In genomic region chr20:51303731-51304670, GRCh38 we compare ENCODE assay signal across 24 cellular contexts.
A peak's percentile ranks its signal among the peaks of the same experiment; 100 is the strongest.
DNase-seq lines count a peak whose midpoint lies in the region; ATAC-seq and TF ChIP-seq lines count a peak whose summit lies in the region.
"Had no signal": no experiment of that assay in that cellular context is flagged by ENCODE, and none has a peak within 500 bp of the region (broad histone marks: within the 10 kb centered on the region; RNA-seq: fewer than 3 reads in every experiment).

No MANE protein-coding gene starts in this region.

- H3K27ac Mint-ChIP-seq in endodermal cell = peak overlapping the region; percentile 96

- no peak overlapping the region for H2AFZ ChIP-seq in GM23248

- POLR2A ChIA-PET in GM10248 (lab: Yijun Ruan, JAX) = no interaction called here

- H2BK15ac ChIP-seq in mesendoderm (replicated peaks; ENCODE audit: low read depth) = no peak overlapping the region

- CTCF ChIA-PET in GM10248 (lab: Yijun Ruan, JAX) = interaction anchor here (1.4 to 8.0 kb wide), 6 partner anchors 20 to 515 kb away, joined by 3 to 194 read pairs (median 34); partner anchors contain the start of gene BCAS4

- H4K5ac ChIP-seq in mesendoderm (ENCODE audit: low read length) = peak overlapping the region; percentile 92

- peaks cover 50% of the 10 kb centered on the region for H3K9me3 ChIP-seq in HUES6 (ENCODE audit: control insufficient read depth, insufficient read depth, low read depth, low read length)
- H3K9me3 ChIP-seq in endodermal cell (ENCODE audit: control insufficient read depth, low read length) = peaks cover 56% of the 10 kb centered on the region
- no peaks in the 10 kb centered on the region for H3K9me3 ChIP-seq in GM23248 (ENCODE audit: low read depth)
- peaks cover 3% of the 10 kb centered on the region; the same call in 1 of the 2 replicates for H3K9me3 ChIP-seq in BE2C

- H4K20me1 ChIP-seq in GM23248 (ENCODE audit: insufficient read depth) = no peaks in the 10 kb centered on the region

- TF ChIP-seq CTCF in endodermal cell (conservative IDR thresholded peaks at IDR 0.05) (peak; percentile 15), GM10248 (IDR thresholded peaks at IDR 0.05; ENCODE audit: control extremely low read depth, extremely low read depth, low read depth, missing control alignments) (no peak), BE2C (IDR thresholded peaks at IDR 0.05; ENCODE audit: low read depth, low read length) (no peak)

- in situ Hi-C loops in GM23248 (cut with MboI) = loop anchor here (25.0 kb wide), 1 partner anchor 492 kb away; no protein-coding TSS in a partner anchor

- H3K36me3 ChIP-seq in HUES6 (ENCODE audit: control insufficient read depth, insufficient read depth, low read length) (0 out of 2 replicates have a peak, but pooled peaks cover 2% of the 10 kb centered on the region), endodermal cell (ENCODE audit: control insufficient read depth, insufficient read depth, low read length) (no peaks in the 10 kb centered on the region), mesendoderm (ENCODE audit: control insufficient read depth, insufficient read depth, low read length) (no peaks in the 10 kb centered on the region), GM23248 (ENCODE audit: low read depth) (no peaks in the 10 kb centered on the region), BE2C (no peaks in the 10 kb centered on the region)
- H3K36me3 ChIP-seq: HAP-1, MG63 had no signal

- H3K9me3 Mint-ChIP-seq in endodermal cell = peaks cover 60% of the 10 kb centered on the region
- H3K9me3 Mint-ChIP-seq: CD8-positive, alpha-beta memory T cell had no signal

- peak overlapping the region; percentile 53 for H3K18ac ChIP-seq in mesendoderm (ENCODE audit: low read length)

- peak overlapping the region; percentile 69 for H2BK120ac ChIP-seq in mesendoderm (ENCODE audit: low read depth, low read length)

- no peak overlapping the region for H3K4me3 ChIP-seq in HUES6 (ENCODE audit: low read depth, low read length)
- peak overlapping the region; percentile 77 for H3K4me3 ChIP-seq in endodermal cell (ENCODE audit: low read length)
- H3K4me3 ChIP-seq in mesendoderm (ENCODE audit: low read length) = no peak overlapping the region
- H3K4me3 ChIP-seq in GM23248 = no peak overlapping the region
- no peak overlapping the region for H3K4me3 ChIP-seq in BE2C (ENCODE audit: low read depth, low read length)
- H3K4me3 ChIP-seq: HAP-1, MG63 had no signal

- 91 to 99% methylated on average over 10 to 11 of the region's 11 CpGs for WGBS in endodermal cell (ENCODE audit: insufficient coverage in 1 of 2, insufficient read length in 1 of 2), 2 experiments
- no CpG with 5 or more reads among the region's 11 CpGs for WGBS in mesendoderm (ENCODE audit: extremely low coverage, insufficient coverage, low lambda C conversion rate)
- 80 to 85% methylated on average over 10 to 11 of the region's 11 CpGs for WGBS in GM23248 (ENCODE audit: low coverage in 1 of 2, low lambda C conversion rate in 2 of 2, missing lambda C conversion rate in 2 of 2), 2 experiments

- H3K79me1 ChIP-seq in mesendoderm (ENCODE audit: low read length) = no peaks in the 10 kb centered on the region

- H3K4me1 Mint-ChIP-seq in endodermal cell = peaks cover 39% of the 10 kb centered on the region

- no peaks in the 10 kb centered on the region for H3K9me2 ChIP-seq in GM23248 (ENCODE audit: insufficient read depth)

- H3K4ac ChIP-seq in mesendoderm (ENCODE audit: low read depth, low read length) = peak overlapping the region; percentile 98

- no peak for ATAC-seq in HG02571 (IDR thresholded peaks at IDR 0.05; ENCODE audit: unreplicated experiment)
- ATAC-seq: Panc1, SK-N-SH treated with all-trans-retinoic acid at 6 μM for 48 hours had no signal

- H3K4me3 Mint-ChIP-seq in endodermal cell = no peak overlapping the region
- H3K4me3 Mint-ChIP-seq: CD8-positive, alpha-beta memory T cell had no signal

- H3F3A ChIP-seq in GM23248 (ENCODE audit: insufficient read depth) = no peaks in the 10 kb centered on the region

- H3K9ac ChIP-seq in HUES6 (ENCODE audit: low read length) (peak overlapping the region; percentile 80), endodermal cell (ENCODE audit: extremely low read depth, low read length, poor library complexity, severe bottlenecking) (peak overlapping the region; percentile 69), mesendoderm (ENCODE audit: low read length) (peak overlapping the region; percentile 50), GM23248 (no peak overlapping the region)

- H3K36me3 Mint-ChIP-seq in endodermal cell (ENCODE audit: low read depth) = peaks cover 25% of the 10 kb centered on the region
- H3K36me3 Mint-ChIP-seq: CD8-positive, alpha-beta memory T cell had no signal

- DNase-seq in ELF-1 (ENCODE audit: low read depth, low spot score) (peak; percentile 34), endodermal cell (no peak), mesendoderm (no peak), GM10248 (ENCODE audit: extremely low spot score) (no peak), GM23248 (no peak), BE2C (no peak)
- DNase-seq: 8988T; AML-193; CD8-positive, alpha-beta memory T cell; GDM1; MG63; NCI-H1048; NCI-H1436; NCI-H187 treated with DMSO at 0.1 percent for 48 hours; NCI-H226; NCI-H524; NCI-H774; SIG-M5 had no signal

- H2AK5ac ChIP-seq in mesendoderm (ENCODE audit: low read length) = peak overlapping the region; percentile 82

- H3K4me2 ChIP-seq in mesendoderm (ENCODE audit: low read length) (no peak overlapping the region), GM23248 (ENCODE audit: unreplicated experiment) (no peak overlapping the region)

- no peaks in the 10 kb centered on the region for H3K27me3 Mint-ChIP-seq in endodermal cell (ENCODE audit: insufficient read depth)

- H3K23ac ChIP-seq in mesendoderm (ENCODE audit: low read length) = no peak overlapping the region

- H3K4me1 ChIP-seq in HUES6 (ENCODE audit: control insufficient read depth, insufficient read depth, low read length) (peaks cover 33% of the 10 kb centered on the region), endodermal cell (ENCODE audit: control insufficient read depth, insufficient read depth, low read length) (peaks cover 19% of the 10 kb centered on the region), mesendoderm (ENCODE audit: control insufficient read depth, low read depth, low read length) (peaks cover 20% of the 10 kb centered on the region), GM23248 (ENCODE audit: insufficient read depth) (no peaks in the 10 kb centered on the region), BE2C (no peaks in the 10 kb centered on the region)

- no peaks in the 10 kb centered on the region for H3K27me3 ChIP-seq in HUES6 (ENCODE audit: control insufficient read depth, insufficient read depth, low read length)
- no peaks in the 10 kb centered on the region for H3K27me3 ChIP-seq in endodermal cell (ENCODE audit: control insufficient read depth, insufficient read depth, low read length, poor library complexity, severe bottlenecking)
- H3K27me3 ChIP-seq in mesendoderm (ENCODE audit: insufficient read depth, low read length, poor library complexity) = no peaks in the 10 kb centered on the region
- no peaks in the 10 kb centered on the region for H3K27me3 ChIP-seq in GM23248 (replicated peaks; ENCODE audit: insufficient read depth)
- no peaks in the 10 kb centered on the region for H3K27me3 ChIP-seq in BE2C
- H3K27me3 ChIP-seq: MG63 had no signal

- H3K27ac ChIP-seq in HUES6 (ENCODE audit: low read depth, low read length) (peak overlapping the region; percentile 87; the same call in 1 of the 2 replicates), endodermal cell (ENCODE audit: low read depth, low read length) (no peak overlapping the region), mesendoderm (ENCODE audit: low read depth, low read length) (peak overlapping the region; percentile 91), GM23248 (no peak overlapping the region)
- H3K27ac ChIP-seq: C4-2B had no signal

- peak overlapping the region; percentile 92 for H3K56ac ChIP-seq in mesendoderm (ENCODE audit: low read length)

- no peaks in the 10 kb centered on the region for H3K79me2 ChIP-seq in mesendoderm (ENCODE audit: control insufficient read depth, insufficient read depth, low read length)
- H3K79me2 ChIP-seq in GM23248 (ENCODE audit: insufficient read depth) = no peaks in the 10 kb centered on the region

- H2BK5ac ChIP-seq in mesendoderm (ENCODE audit: low read length) = peak overlapping the region; percentile 98

- no peak overlapping the region for H4K8ac ChIP-seq in mesendoderm (ENCODE audit: low read depth, low read length)

Comparison
In these comparisons a context has a peak if more than half of its experiments do, and no peak if none do; other contexts are left out.
1. H3K27ac ChIP-seq: peak in HUES6 (single experiment) and mesendoderm (single experiment); none in endodermal cell (single experiment) and GM23248 (single experiment).